16 cellular contexts compared by ENCODE assay signal in the genomic region with DNA sequence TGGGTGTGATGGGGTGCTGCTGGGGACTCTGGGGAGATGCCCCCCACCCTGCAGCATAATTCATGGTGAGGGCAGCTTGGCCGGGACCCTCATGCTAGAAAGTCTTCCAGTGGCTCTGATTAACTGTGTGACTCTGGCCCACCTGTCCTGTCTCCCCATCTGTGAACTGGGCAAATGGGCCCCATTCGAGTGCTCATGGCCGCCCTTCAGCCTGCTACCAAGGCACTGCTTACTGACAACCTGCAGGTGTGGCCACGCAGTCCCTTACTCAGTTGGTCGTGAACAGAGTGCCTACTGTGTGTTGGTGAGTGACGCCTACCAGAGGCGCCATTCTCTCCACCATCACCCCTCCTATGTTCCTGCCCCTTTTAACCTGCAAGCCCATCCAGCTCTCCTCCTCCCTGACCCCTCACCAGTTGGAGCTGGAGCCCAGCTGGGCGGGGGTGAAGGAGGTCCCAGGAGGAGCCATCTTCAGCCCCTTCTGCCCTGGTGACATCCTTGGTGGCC.
DNase-seq lines count a peak whose midpoint lies in the region; ATAC-seq, FAIRE-seq and TF ChIP-seq lines count a peak whose summit lies in the region.
"Had no signal": no experiment of that assay in that cellular context is flagged by ENCODE, and none has a peak within 500 bp of the region (broad histone marks: within the 10 kb centered on the region; RNA-seq: fewer than 3 reads in every experiment).

No MANE protein-coding gene starts in this region.

- H2AFZ ChIP-seq in GM23338 = no peak overlapping the region

- no peak for TF ChIP-seq POLR2A in adrenal gland (IDR thresholded peaks at IDR 0.05)

- H3K36me3 ChIP-seq in GM23338 (ENCODE audit: insufficient read depth) (no peaks in the 10 kb centered on the region), adrenal gland (replicated peaks in 1 of 2) (no peaks in the 10 kb centered on the region), left lung (peaks cover 0 to 13% of the 10 kb centered on the region in 2 donors)
- H3K36me3 ChIP-seq in CD4-positive, alpha-beta memory T cell (ENCODE audit: insufficient read depth, low read length) = no peaks in the 10 kb centered on the region

- peaks cover 8% of the 10 kb centered on the region for H3K27me3 Mint-ChIP-seq in GM23338 (ENCODE audit: insufficient read depth, low read depth, poor library complexity)
- no peaks in the 10 kb centered on the region for H3K27me3 Mint-ChIP-seq in CD4-positive, alpha-beta memory T cell

- DNase-seq in GM23338 (ENCODE audit: low spot score) (no peak), adrenal gland (no peak), left lung (peak in 1 of 2 donors; percentile 34), D721Med (ENCODE audit: insufficient read length, low spot score) (no peak), AG08396 (ENCODE audit: low spot score) (no peak), G401 (ENCODE audit: low spot score) (no peak)
- DNase-seq in CD4-positive, alpha-beta memory T cell = no peak
- DNase-seq: activated CD8-positive, alpha-beta T cell treated with anti-CD3 and anti-CD28 coated beads, Interleukin-2, amount 10 ng/mL, durations not matched to agents 7 days and 5 days; activated gamma-delta T cell; hippocampal formation; NCI-H526 treated with DMSO at 0.1 percent for 48 hours; occipital lobe; stimulated activated CD4-positive, alpha-beta T cell treated with anti-CD3 and anti-CD28 coated beads, Interleukin-2, amount 100 ng/mL, for 24 hours had no signal

- TF ChIP-seq CTCF in GM23338 (conservative IDR thresholded peaks at IDR 0.05; ENCODE audit: low read depth in 2 of 2) (no peak), adrenal gland (IDR thresholded peaks at IDR 0.05) (no peak), left lung (IDR thresholded peaks at IDR 0.05) (no peak), D721Med (IDR thresholded peaks at IDR 0.05; ENCODE audit: insufficient read depth, missing control alignments) (no peak)

- H3K9me2 ChIP-seq in GM23338 (ENCODE audit: insufficient read depth) = no peaks in the 10 kb centered on the region

- 88 to 92% (median 89%) methylated on average over 5 to 8 of the region's 8 CpGs for WGBS in adrenal gland, 4 donors

- intact Hi-C loops in adrenal gland (cut with DNase I) = no loop called here
- intact Hi-C loops in left lung (cut with DNase I) = no loop called here
- intact Hi-C loops in CD4-positive, alpha-beta memory T cell (cut with micrococcal nuclease) = no loop called here

- in situ Hi-C loops in G401 (cut with HindIII; ENCODE audit: low sequenced_read_pairs) = no loop called here

- H3F3A ChIP-seq in GM23338 (replicated peaks; ENCODE audit: low read depth) = no peaks in the 10 kb centered on the region

- H3K9me3 ChIP-seq in adrenal gland (replicated peaks in 1 of 3) (no peaks in the 10 kb centered on the region), left lung (no peaks in the 10 kb centered on the region)
- H3K9me3 ChIP-seq in CD4-positive, alpha-beta memory T cell (ENCODE audit: control insufficient read depth in 1 of 2, low read length in 2 of 2) = no peaks in the 10 kb centered on the region

- FAIRE-seq in D721Med (lab: Jason Lieb, UNC) = no peak

- H3K27ac Mint-ChIP-seq in GM23338 = no peak overlapping the region
- peak overlapping the region in 2 of 7 donors; percentile 31 to 68 for H3K27ac Mint-ChIP-seq in CD4-positive, alpha-beta memory T cell

- H4K20me1 ChIP-seq in GM23338 (replicated peaks; ENCODE audit: insufficient read depth) = no peaks in the 10 kb centered on the region; the same call in 1 of the 2 replicates

- no peak for ATAC-seq in GM23338
- no peak for ATAC-seq in left lung
- ATAC-seq: activated CD8-positive, alpha-beta T cell treated with anti-CD3 and anti-CD28 coated beads, Interleukin-2, amount 10 ng/mL, durations not matched to agents 7 days and 5 days had no signal

- H3K27ac ChIP-seq in GM23338 (ENCODE audit: low read depth) = no peak overlapping the region
- peak overlapping the region in 3 of 5 donors; percentile 1 to 84 (median 83) for H3K27ac ChIP-seq in adrenal gland
- H3K27ac ChIP-seq in left lung = peak overlapping the region; percentile 5 to 58
- H3K27ac ChIP-seq in skin epidermis = peak overlapping the region in 13 of 21 experiments; percentile 9 to 75 (median 33)
- no peak overlapping the region for H3K27ac ChIP-seq in CD4-positive, alpha-beta memory T cell (ENCODE audit: low read depth, low read length)
- H3K27ac ChIP-seq: KMS-11 had no signal

- CTCF ChIA-PET in CD4-positive, alpha-beta memory T cell (lab: Charles Lee; ENCODE audit: partially characterized antibody) = no interaction called here

- H3K36me3 Mint-ChIP-seq in GM23338 (ENCODE audit: low read depth) = 0 out of 3 replicates have a peak, but pooled peaks cover 2% of the 10 kb centered on the region
- H3K36me3 Mint-ChIP-seq in CD4-positive, alpha-beta memory T cell = peaks cover 0 to 3% of the 10 kb centered on the region in 2 donors

- H3K4me3 Mint-ChIP-seq in GM23338 = 0 out of 3 replicates have a peak overlapping the region, but pooled peaks have one; percentile 14
- H3K4me3 Mint-ChIP-seq in CD4-positive, alpha-beta memory T cell = no peak overlapping the region
- H3K4me3 Mint-ChIP-seq: activated CD8-positive, alpha-beta T cell treated with anti-CD3 and anti-CD28 coated beads, Interleukin-2, amount 10 ng/mL, durations not matched to agents 7 days and 5 days; CD14-positive monocyte had no signal

- H3K4me2 ChIP-seq in GM23338 = peak overlapping the region; percentile 48
- H3K4me2 ChIP-seq: KMS-11 had no signal

- H3K79me2 ChIP-seq in GM23338 (replicated peaks; ENCODE audit: insufficient read depth) = no peaks in the 10 kb centered on the region

- H3K27me3 ChIP-seq in GM23338 (ENCODE audit: insufficient read depth) (no peaks in the 10 kb centered on the region), adrenal gland (no peaks in the 10 kb centered on the region), left lung (no peaks in the 10 kb centered on the region)
- no peaks in the 10 kb centered on the region for H3K27me3 ChIP-seq in CD4-positive, alpha-beta memory T cell (ENCODE audit: insufficient read depth, low read length)

- H3K9me3 Mint-ChIP-seq in GM23338 = no peaks in the 10 kb centered on the region
- H3K9me3 Mint-ChIP-seq in CD4-positive, alpha-beta memory T cell = no peaks in the 10 kb centered on the region
- H3K9me3 Mint-ChIP-seq: CD14-positive monocyte had no signal

- peaks cover 17% of the 10 kb centered on the region for H3K4me1 ChIP-seq in GM23338 (ENCODE audit: insufficient read depth)
- peaks cover 58 to 84% of the 10 kb centered on the region in 2 donors for H3K4me1 ChIP-seq in adrenal gland (replicated peaks in 1 of 2)
- H3K4me1 ChIP-seq in left lung = peaks cover 37 to 82% of the 10 kb centered on the region in 2 donors
- no peaks in the 10 kb centered on the region for H3K4me1 ChIP-seq in CD4-positive, alpha-beta memory T cell (ENCODE audit: insufficient read depth, low read length)

- H3K4me1 Mint-ChIP-seq in GM23338 = peaks cover 35% of the 10 kb centered on the region
- H3K4me1 Mint-ChIP-seq in CD4-positive, alpha-beta memory T cell = peaks cover 0 to 4% (median 3%) of the 10 kb centered on the region in 4 donors

- H3K4me3 ChIP-seq in GM23338 (no peak overlapping the region), adrenal gland (no peak overlapping the region), left lung (no peak overlapping the region), skin epidermis (no peak overlapping the region)
- H3K4me3 ChIP-seq in CD4-positive, alpha-beta memory T cell (ENCODE audit: low read length in 2 of 2) = no peak overlapping the region

- POLR2A ChIA-PET in CD4-positive, alpha-beta memory T cell (lab: Charles Lee; ENCODE audit: partially characterized antibody) = no interaction called here

TF ChIP-seq in GM23338, 12 proteins besides CTCF, POLR2A, EP300 and RAD21 (continues in another document):
- TF ChIP-seq EZH2 (IDR thresholded peaks at IDR 0.05; ENCODE audit: low read depth, unreplicated experiment) (no peak), POLR2AphosphoS5 (IDR thresholded peaks at IDR 0.05; ENCODE audit: low read depth) (no peak), STAT1 (IDR thresholded peaks at IDR 0.05; ENCODE audit: unreplicated experiment) (no peak), CREB1 (CRISPR knock-in tag; IDR thresholded peaks at IDR 0.05; ENCODE audit: low read depth) (no peak)
- TF ChIP-seq, protein P1, sequence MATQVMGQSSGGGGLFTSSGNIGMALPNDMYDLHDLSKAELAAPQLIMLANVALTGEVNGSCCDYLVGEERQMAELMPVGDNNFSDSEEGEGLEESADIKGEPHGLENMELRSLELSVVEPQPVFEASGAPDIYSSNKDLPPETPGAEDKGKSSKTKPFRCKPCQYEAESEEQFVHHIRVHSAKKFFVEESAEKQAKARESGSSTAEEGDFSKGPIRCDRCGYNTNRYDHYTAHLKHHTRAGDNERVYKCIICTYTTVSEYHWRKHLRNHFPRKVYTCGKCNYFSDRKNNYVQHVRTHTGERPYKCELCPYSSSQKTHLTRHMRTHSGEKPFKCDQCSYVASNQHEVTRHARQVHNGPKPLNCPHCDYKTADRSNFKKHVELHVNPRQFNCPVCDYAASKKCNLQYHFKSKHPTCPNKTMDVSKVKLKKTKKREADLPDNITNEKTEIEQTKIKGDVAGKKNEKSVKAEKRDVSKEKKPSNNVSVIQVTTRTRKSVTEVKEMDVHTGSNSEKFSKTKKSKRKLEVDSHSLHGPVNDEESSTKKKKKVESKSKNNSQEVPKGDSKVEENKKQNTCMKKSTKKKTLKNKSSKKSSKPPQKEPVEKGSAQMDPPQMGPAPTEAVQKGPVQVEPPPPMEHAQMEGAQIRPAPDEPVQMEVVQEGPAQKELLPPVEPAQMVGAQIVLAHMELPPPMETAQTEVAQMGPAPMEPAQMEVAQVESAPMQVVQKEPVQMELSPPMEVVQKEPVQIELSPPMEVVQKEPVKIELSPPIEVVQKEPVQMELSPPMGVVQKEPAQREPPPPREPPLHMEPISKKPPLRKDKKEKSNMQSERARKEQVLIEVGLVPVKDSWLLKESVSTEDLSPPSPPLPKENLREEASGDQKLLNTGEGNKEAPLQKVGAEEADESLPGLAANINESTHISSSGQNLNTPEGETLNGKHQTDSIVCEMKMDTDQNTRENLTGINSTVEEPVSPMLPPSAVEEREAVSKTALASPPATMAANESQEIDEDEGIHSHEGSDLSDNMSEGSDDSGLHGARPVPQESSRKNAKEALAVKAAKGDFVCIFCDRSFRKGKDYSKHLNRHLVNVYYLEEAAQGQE (IDR thresholded peaks at IDR 0.05; ENCODE audit: unreplicated experiment) = no peak
- TF ChIP-seq, protein P2, sequence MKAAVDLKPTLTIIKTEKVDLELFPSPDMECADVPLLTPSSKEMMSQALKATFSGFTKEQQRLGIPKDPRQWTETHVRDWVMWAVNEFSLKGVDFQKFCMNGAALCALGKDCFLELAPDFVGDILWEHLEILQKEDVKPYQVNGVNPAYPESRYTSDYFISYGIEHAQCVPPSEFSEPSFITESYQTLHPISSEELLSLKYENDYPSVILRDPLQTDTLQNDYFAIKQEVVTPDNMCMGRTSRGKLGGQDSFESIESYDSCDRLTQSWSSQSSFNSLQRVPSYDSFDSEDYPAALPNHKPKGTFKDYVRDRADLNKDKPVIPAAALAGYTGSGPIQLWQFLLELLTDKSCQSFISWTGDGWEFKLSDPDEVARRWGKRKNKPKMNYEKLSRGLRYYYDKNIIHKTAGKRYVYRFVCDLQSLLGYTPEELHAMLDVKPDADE (IDR thresholded peaks at IDR 0.05) = no peak

Comparison
In these comparisons a context has a peak if more than half of its experiments do, and no peak if none do; other contexts are left out.
1. H3K27ac ChIP-seq: peak in adrenal gland (3 of 5), left lung (2 of 2) and skin epidermis (13 of 21); none in GM23338 (single experiment) and CD4-positive, alpha-beta memory T cell (single experiment).